Comparison of ENCODE assay signal across 18 cellular contexts in the genomic region with DNA sequence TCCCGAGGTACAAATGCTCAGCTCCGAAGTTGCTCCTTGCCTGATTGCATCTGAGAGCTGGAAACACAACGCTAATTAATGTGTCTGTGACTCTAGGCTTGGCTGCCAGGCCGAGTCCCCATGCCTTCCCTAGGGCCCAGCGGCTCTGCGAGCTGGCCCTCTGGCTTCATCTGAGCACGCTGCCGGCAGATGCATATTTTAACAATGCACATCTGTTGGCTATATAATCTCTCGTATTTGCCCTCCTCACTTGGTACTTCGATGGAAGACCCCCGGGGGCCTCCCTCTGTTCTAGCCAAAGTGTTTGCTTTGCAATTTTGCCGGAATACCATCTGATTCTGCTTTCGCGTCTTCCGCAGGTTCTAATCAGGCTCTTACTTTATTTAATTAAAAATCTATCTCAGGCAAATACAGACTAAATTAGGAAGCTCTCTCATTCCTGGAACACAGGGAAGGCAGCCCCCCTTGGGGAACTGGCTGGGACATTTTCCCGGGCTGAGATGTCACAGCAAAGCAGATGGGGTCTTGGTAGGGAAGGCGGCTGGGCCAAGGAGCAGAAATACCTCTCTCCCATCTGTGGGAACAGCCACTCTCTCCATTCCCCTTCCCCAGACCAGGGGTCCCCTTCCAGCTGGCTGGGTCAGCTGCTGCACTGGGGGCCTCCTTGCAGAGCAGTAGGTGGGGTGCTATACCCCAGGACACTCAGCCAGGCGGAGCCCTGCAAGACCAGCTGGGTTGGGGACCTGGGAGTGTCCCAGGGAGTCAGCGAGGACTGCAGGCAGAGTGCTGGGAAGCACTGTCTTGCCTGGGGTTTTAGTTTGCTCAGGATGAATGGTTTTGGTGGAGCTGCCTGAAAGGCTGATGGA.
DNase-seq lines count a peak whose midpoint lies in the region; ATAC-seq and TF ChIP-seq lines count a peak whose summit lies in the region.
"Had no signal": no experiment of that assay in that cellular context is flagged by ENCODE, and none has a peak within 500 bp of the region (broad histone marks: within the 10 kb centered on the region; RNA-seq: fewer than 3 reads in every experiment).

No MANE protein-coding gene starts in this region.

- POLR2A ChIA-PET in Caco-2 (lab: Charles Lee) = no interaction called here

- no peak overlapping the region for H3K9ac ChIP-seq in neural progenitor cell
- H3K9ac ChIP-seq: GM23248 had no signal

- peak; percentile 75 for DNase-seq in G401 (ENCODE audit: low spot score)
- peak; percentile 16 for DNase-seq in NCI-H1694 treated with DMSO at 0.1 percent for 48 hours (lab: John Stamatoyannopoulos, UW)
- DNase-seq in cerebellar cortex (ENCODE audit: low spot score) = peak; percentile 68
- DNase-seq in neural progenitor cell (ENCODE audit: low spot score) = no peak
- DNase-seq in Caco-2 = no peak
- no peak for DNase-seq in NCI-H187 treated with DMSO at 0.1 percent for 48 hours (lab: John Stamatoyannopoulos, UW)
- DNase-seq: CD4-positive, CD25-positive, alpha-beta regulatory T cell; DMS79; GM23248; KG1; NCI-H146; NCI-H446 treated with DMSO at 0.1 percent for 48 hours; NCI-H774; T-helper 1 cell had no signal

- H3K4me2 ChIP-seq in neural progenitor cell = no peak overlapping the region

- H3K27me3 Mint-ChIP-seq in neural progenitor cell (ENCODE audit: insufficient read depth, low read depth) (peaks cover 5% of the 10 kb centered on the region), Caco-2 (ENCODE audit: insufficient read depth, unreplicated experiment) (peaks cover 48% of the 10 kb centered on the region)
- H3K27me3 Mint-ChIP-seq: CD4-positive, CD25-positive, alpha-beta regulatory T cell had no signal

- H3K27ac Mint-ChIP-seq in neural progenitor cell (peak overlapping the region; percentile 46), Caco-2 (ENCODE audit: unreplicated experiment) (no peak overlapping the region)
- H3K27ac Mint-ChIP-seq: CD4-positive, CD25-positive, alpha-beta regulatory T cell had no signal

- H3K36me3 ChIP-seq in neural progenitor cell = no peaks in the 10 kb centered on the region
- H3K36me3 ChIP-seq in Caco-2 (ENCODE audit: control insufficient read depth, insufficient read depth, low read length) = no peaks in the 10 kb centered on the region

- H3K4me1 Mint-ChIP-seq in neural progenitor cell (peaks cover 25% of the 10 kb centered on the region), Caco-2 (ENCODE audit: low read depth, unreplicated experiment) (no peaks in the 10 kb centered on the region)
- H3K4me1 Mint-ChIP-seq: CD4-positive, CD25-positive, alpha-beta regulatory T cell had no signal

- in situ Hi-C loops in G401 (cut with HindIII; ENCODE audit: low sequenced_read_pairs) = no loop called here

- no peak overlapping the region for H2AFZ ChIP-seq in neural progenitor cell (replicated peaks)
- H2AFZ ChIP-seq: GM23248 had no signal

- no peaks in the 10 kb centered on the region for H3K79me2 ChIP-seq in neural progenitor cell (ENCODE audit: low read depth)

- H3K4me3 Mint-ChIP-seq in neural progenitor cell = no peak overlapping the region
- no peak overlapping the region for H3K4me3 Mint-ChIP-seq in Caco-2 (ENCODE audit: unreplicated experiment)
- H3K4me3 Mint-ChIP-seq: CD4-positive, CD25-positive, alpha-beta regulatory T cell had no signal

- H3K27ac ChIP-seq in neural progenitor cell = no peak overlapping the region
- H3K27ac ChIP-seq: GM23248, SK-N-MC had no signal

- no peaks in the 10 kb centered on the region for H3K9me3 Mint-ChIP-seq in neural progenitor cell
- H3K9me3 Mint-ChIP-seq in Caco-2 (ENCODE audit: unreplicated experiment) = no peaks in the 10 kb centered on the region

- peaks cover 5% of the 10 kb centered on the region for H3F3A ChIP-seq in neural progenitor cell (ENCODE audit: low read depth)

- no peaks in the 10 kb centered on the region for H4K20me1 ChIP-seq in neural progenitor cell (ENCODE audit: low read depth)

- H3K36me3 Mint-ChIP-seq in neural progenitor cell = no peaks in the 10 kb centered on the region
- no peaks in the 10 kb centered on the region for H3K36me3 Mint-ChIP-seq in Caco-2 (ENCODE audit: insufficient read depth, unreplicated experiment)
- H3K36me3 Mint-ChIP-seq: CD4-positive, CD25-positive, alpha-beta regulatory T cell had no signal

- intact Hi-C loops in Caco-2 (cut with micrococcal nuclease; ENCODE audit: unreplicated experiment) = no loop called here

- no TSS peak for BruUV-seq in Caco-2 (replicated peaks; lab: Mats Ljungman, UMichigan)

- peaks cover 20% of the 10 kb centered on the region for H3K4me1 ChIP-seq in neural progenitor cell
- no peaks in the 10 kb centered on the region for H3K4me1 ChIP-seq in Caco-2

- H3K27me3 ChIP-seq in neural progenitor cell (no peaks in the 10 kb centered on the region), Caco-2 (replicated peaks; ENCODE audit: control insufficient read depth, insufficient read depth, low read length) (peaks cover 5% of the 10 kb centered on the region)

- H3K9me3 ChIP-seq in neural progenitor cell (ENCODE audit: low read depth) = no peaks in the 10 kb centered on the region
- no peaks in the 10 kb centered on the region for H3K9me3 ChIP-seq in Caco-2

- H3K4me3 ChIP-seq in neural progenitor cell (no peak overlapping the region), Caco-2 (ENCODE audit: low read depth, low read length) (no peak overlapping the region)
- H3K4me3 ChIP-seq: GM23248, SK-N-MC had no signal

- TF ChIP-seq CTCF in neural progenitor cell (IDR thresholded peaks at IDR 0.05) = no peak
- no peak for TF ChIP-seq CTCF in Caco-2 (IDR thresholded peaks at IDR 0.05; ENCODE audit: insufficient read depth in 1 of 2, low read depth in 1 of 2, low read length in 1 of 2, severe bottlenecking in 1 of 2, unreplicated experiment in 1 of 2)

- CTCF ChIA-PET in Caco-2 (lab: Charles Lee) = no interaction called here

- ATAC-seq in HG03432 (IDR thresholded peaks at IDR 0.05; ENCODE audit: unreplicated experiment) (no peak), GM18907 (IDR thresholded peaks at IDR 0.05; ENCODE audit: unreplicated experiment) (no peak)
- ATAC-seq: HepG2 had no signal

Comparison
In these comparisons a context has a peak if more than half of its experiments do, and no peak if none do; other contexts are left out.
1. DNase-seq: peak in G401 (single experiment), NCI-H1694 treated with DMSO at 0.1 percent for 48 hours (single experiment) and cerebellar cortex (single experiment); none in neural progenitor cell (single experiment), Caco-2 (0 of 2) and NCI-H187 treated with DMSO at 0.1 percent for 48 hours (single experiment).